Comparison of ENCODE assay signal across 1 cellular context in genomic region chr5:92758552-92758951, GRCh38.
TF ChIP-seq lines count a peak whose summit lies in the region.

No MANE protein-coding gene starts in this region.

TF ChIP-seq in SK-N-SH, 30 proteins besides CTCF, POLR2A, EP300 and RAD21 (continued from another document):
- TF ChIP-seq RCOR1 (IDR thresholded peaks at IDR 0.05; ENCODE audit: low read length), result no peak
- no peak for TF ChIP-seq ZBTB33 (IDR thresholded peaks at IDR 0.05; ENCODE audit: borderline replicate concordance, low read depth)
- TF ChIP-seq PBX3 (IDR thresholded peaks at IDR 0.05), result peak; percentile 65
TF ChIP-seq in SK-N-SH: peak in this region for 6.
